20 cellular contexts compared by ENCODE assay signal in genomic region chr3:27971600-27971999, GRCh38.
"Had no signal": no experiment of that assay in that cellular context is flagged by ENCODE, and none has a peak within 500 bp of the region (broad histone marks: within the 10 kb centered on the region; RNA-seq: fewer than 3 reads in every experiment).

No MANE protein-coding gene starts in this region.

- H3K4me3 Mint-ChIP-seq: dendritic cell treated with granulocyte-macrophage colony-stimulating factor and Interleukin-4, amounts not matched to agents 40 ng/mL and 50 ng/mL, for 4 days; effector memory CD8-positive, alpha-beta T cell; naive thymus-derived CD4-positive, alpha-beta T cell; stimulated activated effector memory CD8-positive, alpha-beta T cell treated with anti-CD3 and anti-CD28 coated beads, Interleukin-12 subunit alpha, Interleukin-12 subunit beta, amount 100 ng/mL, for 72 hours had no signal

- H3K27ac ChIP-seq: esophagus squamous epithelium, foreskin keratinocyte, hepatocyte, pancreas, tibial artery, upper lobe of left lung, uterus had no signal

- DNase-seq: effector memory CD8-positive, alpha-beta T cell; esophagus squamous epithelium; foreskin keratinocyte; head of caudate nucleus; kidney glomerular epithelial cell; naive thymus-derived CD4-positive, alpha-beta T cell; nucleus accumbens; pancreas; right cardiac atrium; stimulated activated CD4-positive, alpha-beta T cell treated with anti-CD3 and anti-CD28 coated beads, Interleukin-4, amount 100 ng/mL, for 1 hour; stimulated activated CD8-positive, alpha-beta memory T cell treated with anti-CD3 and anti-CD28 coated beads, Interleukin-4, amount 100 ng/mL, for 48 hours; stimulated activated naive CD8-positive, alpha-beta T cell treated with anti-CD3 and anti-CD28 coated beads, Interleukin-15, Interleukin-2, amounts not matched to agents 100 U/mL and 50 U/mL, for 24 hours; tibial artery; upper lobe of left lung; uterus had no signal

- H3K9me3 Mint-ChIP-seq: effector memory CD8-positive, alpha-beta T cell had no signal

- H3K36me3 Mint-ChIP-seq: naive thymus-derived CD4-positive, alpha-beta T cell; stimulated activated effector memory CD8-positive, alpha-beta T cell treated with anti-CD3 and anti-CD28 coated beads, Interleukin-12 subunit alpha, Interleukin-12 subunit beta, amount 100 ng/mL, for 72 hours had no signal

- H3K36me3 ChIP-seq: esophagus squamous epithelium, pancreas, tibial artery, upper lobe of left lung, uterus had no signal

- H3K27ac Mint-ChIP-seq: dendritic cell treated with granulocyte-macrophage colony-stimulating factor and Interleukin-4, amounts not matched to agents 40 ng/mL and 50 ng/mL, for 4 days; progenitor cell of endocrine pancreas; stimulated activated effector memory CD8-positive, alpha-beta T cell treated with anti-CD3 and anti-CD28 coated beads, Interleukin-12 subunit alpha, Interleukin-12 subunit beta, amount 100 ng/mL, for 72 hours had no signal

- H3K27me3 ChIP-seq: esophagus squamous epithelium, foreskin keratinocyte, hepatocyte, pancreas, tibial artery, upper lobe of left lung, uterus had no signal

- H3K4me1 ChIP-seq: esophagus squamous epithelium, foreskin keratinocyte, pancreas, tibial artery, upper lobe of left lung, uterus had no signal

- ATAC-seq: effector memory CD8-positive, alpha-beta T cell; foreskin keratinocyte; naive thymus-derived CD4-positive, alpha-beta T cell; pancreas; right cardiac atrium; stimulated activated effector memory CD8-positive, alpha-beta T cell treated with anti-CD3 and anti-CD28 coated beads, Interleukin-12 subunit alpha, Interleukin-12 subunit beta, amount 100 ng/mL, for 72 hours; stimulated activated naive CD8-positive, alpha-beta T cell treated with anti-CD3 and anti-CD28 coated beads, Interleukin-15, Interleukin-2, amounts not matched to agents 100 U/mL and 50 U/mL, for 24 hours had no signal

- H3K27me3 Mint-ChIP-seq: effector memory CD8-positive, alpha-beta T cell; progenitor cell of endocrine pancreas had no signal

- H3K9me3 ChIP-seq: esophagus squamous epithelium, pancreas, tibial artery, upper lobe of left lung, uterus had no signal

- H3K4me3 ChIP-seq: esophagus squamous epithelium, hepatocyte, pancreas, smooth muscle cell, tibial artery, upper lobe of left lung, uterus had no signal
